15 cellular contexts compared by ENCODE assay signal in the genomic region with DNA sequence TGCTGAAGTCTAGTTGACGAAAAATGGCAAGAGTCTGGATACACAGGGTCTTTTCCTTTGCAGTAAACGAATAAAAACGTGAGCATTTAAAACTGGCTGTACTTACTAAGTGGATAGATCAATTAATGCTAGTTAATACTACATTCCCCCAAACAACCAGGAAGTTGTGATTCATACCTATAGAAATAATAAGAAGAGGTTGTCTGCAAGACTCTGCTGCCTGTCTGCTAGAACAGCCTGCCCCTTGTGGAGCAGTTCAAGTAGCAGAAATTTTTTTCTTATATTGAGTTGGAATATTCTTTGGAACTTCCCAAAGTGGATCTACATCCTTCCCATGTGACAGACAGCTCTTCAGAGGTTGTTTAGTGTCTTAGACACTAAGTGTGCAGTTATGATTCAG.
DNase-seq lines count a peak whose midpoint lies in the region; ATAC-seq and TF ChIP-seq lines count a peak whose summit lies in the region.
"Had no signal": no experiment of that assay in that cellular context is flagged by ENCODE, and none has a peak within 500 bp of the region (broad histone marks: within the 10 kb centered on the region; RNA-seq: fewer than 3 reads in every experiment).

No MANE protein-coding gene starts in this region.

- no peak for TF ChIP-seq POLR2A in gastroesophageal sphincter (IDR thresholded peaks at IDR 0.05)

- H3K27ac ChIP-seq in SK-N-SH (ENCODE audit: low read depth in 2 of 2, low read length in 1 of 2) (no peak overlapping the region), coronary artery (no peak overlapping the region), gastroesophageal sphincter (no peak overlapping the region)
- H3K27ac ChIP-seq: neutrophil had no signal

- no peaks in the 10 kb centered on the region for H3K9me2 ChIP-seq in SK-N-SH

- H3K4me3 ChIP-seq in SK-N-SH (ENCODE audit: low read depth in 2 of 2, low read length in 1 of 2) (no peak overlapping the region), fibroblast of the aortic adventitia (ENCODE audit: low read depth, low read length) (no peak overlapping the region), coronary artery (no peak overlapping the region), gastroesophageal sphincter (no peak overlapping the region)

- peaks cover 79% of the 10 kb centered on the region for H4K20me1 ChIP-seq in SK-N-SH (ENCODE audit: insufficient read depth)

- H2AFZ ChIP-seq in SK-N-SH (ENCODE audit: low read depth), result no peak overlapping the region

- H3K4me1 ChIP-seq in SK-N-SH (ENCODE audit: control insufficient read depth in 1 of 2, insufficient read depth in 2 of 2, low read depth in 1 of 2, low read length in 1 of 2) (peaks cover 7 to 27% of the 10 kb centered on the region in 2 experiments; a peak in 3 of 4 replicates), gastroesophageal sphincter (peaks cover 0 to 50% (median 6%) of the 10 kb centered on the region in 3 donors)

- H3K27me3 ChIP-seq in SK-N-SH (ENCODE audit: insufficient read depth) (no peaks in the 10 kb centered on the region), gastroesophageal sphincter (no peaks in the 10 kb centered on the region)

- H3K9ac ChIP-seq in SK-N-SH, result no peak overlapping the region

- peak; percentile 27; the same call in 1 of the 2 replicates for TF ChIP-seq RAD21 in SK-N-SH (IDR thresholded peaks at IDR 0.05; ENCODE audit: low read length)

- POLR2A ChIA-PET in SK-N-SH (lab: Yijun Ruan, JAX), result no interaction called here

- no peak for TF ChIP-seq EP300 in SK-N-SH (IDR thresholded peaks at IDR 0.05; ENCODE audit: borderline replicate concordance in 1 of 2, low read depth in 1 of 2, low read length in 1 of 2)
- no peak for TF ChIP-seq EP300 in gastroesophageal sphincter (IDR thresholded peaks at IDR 0.05)

- TF ChIP-seq CTCF in GM12873 (IDR thresholded peaks at IDR 0.05; ENCODE audit: insufficient read depth, low read depth, low read length, missing control alignments) (peak; percentile 17), SK-N-SH (IDR thresholded peaks at IDR 0.05) (peak; percentile 60), fibroblast of the aortic adventitia (IDR thresholded peaks at IDR 0.05; ENCODE audit: insufficient read depth, low read length) (peak; percentile 51), coronary artery (IDR thresholded peaks at IDR 0.05) (no peak), gastroesophageal sphincter (IDR thresholded peaks at IDR 0.05) (no peak)

- no peak for ATAC-seq in gastroesophageal sphincter
- ATAC-seq: activated naive CD4-positive, alpha-beta T cell treated with anti-CD3 and anti-CD28 coated beads, Interleukin-2, amount 50 U/mL, for 72 hours; left colon had no signal

- CTCF ChIA-PET in SK-N-SH (lab: Yijun Ruan, JAX), result interaction anchor here (1.1 kb wide), 1 partner anchor 9 kb away, joined by 3 read pairs; no protein-coding TSS in a partner anchor

- peaks cover 6% of the 10 kb centered on the region for H3F3A ChIP-seq in SK-N-SH (replicated peaks; ENCODE audit: insufficient read depth)

- H3K9me3 ChIP-seq in SK-N-SH (no peaks in the 10 kb centered on the region), gastroesophageal sphincter (no peaks in the 10 kb centered on the region)
- H3K9me3 ChIP-seq: neutrophil had no signal

- WGBS in SK-N-SH (ENCODE audit: low lambda C conversion rate), result 61% methylated on average over 3 of the region's 3 CpGs
- WGBS in gastroesophageal sphincter (ENCODE audit: low coverage in 1 of 2), 2 donors, result 55 to 100% methylated on average over 2 to 3 of the region's 3 CpGs

- no peak overlapping the region for H3K4me2 ChIP-seq in SK-N-SH

- peaks cover 100% of the 10 kb centered on the region for H3K79me2 ChIP-seq in SK-N-SH (ENCODE audit: insufficient read depth)

- peak; percentile 35 for DNase-seq in A172 (ENCODE audit: low spot score)
- no peak for DNase-seq in SK-N-SH
- peak; percentile 34 for DNase-seq in fibroblast of the aortic adventitia (ENCODE audit: low read depth)
- no peak for DNase-seq in coronary artery (ENCODE audit: low spot score)
- DNase-seq in inferior parietal cortex (ENCODE audit: extremely low spot score), result no peak
- no peak for DNase-seq in HUDEP-2 (lab: John Stamatoyannopoulos, UW; ENCODE audit: unreplicated experiment in 76 of 76)
- DNase-seq: CD4-positive, CD25-positive, alpha-beta regulatory T cell; left colon; NCI-H1048; NK-92 treated with Interleukin-12 subunit alpha and Interleukin-12 subunit beta, amount 100 ng/mL, for 24 hours; stimulated activated CD4-positive, alpha-beta T cell treated with anti-CD3 and anti-CD28 coated beads, Interleukin-1b, Interleukin-23, amount 100 ng/mL, for 48 hours had no signal

- H3K36me3 ChIP-seq in SK-N-SH (replicated peaks in 1 of 2; ENCODE audit: control insufficient read depth in 1 of 2, insufficient read depth in 2 of 2, low read length in 1 of 2), result peaks cover 15 to 23% of the 10 kb centered on the region in 2 experiments
- peaks cover 0 to 19% of the 10 kb centered on the region in 2 donors for H3K36me3 ChIP-seq in gastroesophageal sphincter
- H3K36me3 ChIP-seq: neutrophil had no signal

TF ChIP-seq in SK-N-SH, 30 proteins besides CTCF, POLR2A, EP300 and RAD21:
- TF ChIP-seq TCF12 (IDR thresholded peaks at IDR 0.05) (no peak), NFIC (IDR thresholded peaks at IDR 0.05; ENCODE audit: borderline replicate concordance) (no peak), IRF3 (IDR thresholded peaks at IDR 0.05; ENCODE audit: low read depth, low read length) (no peak), FOSL2 (IDR thresholded peaks at IDR 0.05; ENCODE audit: borderline replicate concordance, low read depth) (no peak), TEAD4 (IDR thresholded peaks at IDR 0.05; ENCODE audit: borderline replicate concordance, insufficient read depth) (no peak), PBX3 (IDR thresholded peaks at IDR 0.05) (no peak), MAX (IDR thresholded peaks at IDR 0.05; ENCODE audit: low read depth) (no peak), FOXJ3 (CRISPR knock-in tag; IDR thresholded peaks at IDR 0.05) (no peak), JUND (IDR thresholded peaks at IDR 0.05) (no peak), CHD2 (IDR thresholded peaks at IDR 0.05; ENCODE audit: low read length, partially characterized antibody) (no peak), SMC3 (IDR thresholded peaks at IDR 0.05; ENCODE audit: low read depth, low read length) (no peak), YY1 (IDR thresholded peaks at IDR 0.05; ENCODE audit: low read depth) (no peak)

Comparison
In these comparisons a context has a peak if more than half of its experiments do, and no peak if none do; other contexts are left out.
1. DNase-seq: peak in A172 (single experiment) and fibroblast of the aortic adventitia (single experiment); none in SK-N-SH (single experiment), coronary artery (single experiment), inferior parietal cortex (single experiment) and HUDEP-2 (0 of 76).
2. CTCF ChIP-seq: peak in GM12873 (single experiment), SK-N-SH (single experiment) and fibroblast of the aortic adventitia (single experiment); none in coronary artery (single experiment) and gastroesophageal sphincter (0 of 4).